ENCODE assay signal across 9 cellular contexts in the genomic region with DNA sequence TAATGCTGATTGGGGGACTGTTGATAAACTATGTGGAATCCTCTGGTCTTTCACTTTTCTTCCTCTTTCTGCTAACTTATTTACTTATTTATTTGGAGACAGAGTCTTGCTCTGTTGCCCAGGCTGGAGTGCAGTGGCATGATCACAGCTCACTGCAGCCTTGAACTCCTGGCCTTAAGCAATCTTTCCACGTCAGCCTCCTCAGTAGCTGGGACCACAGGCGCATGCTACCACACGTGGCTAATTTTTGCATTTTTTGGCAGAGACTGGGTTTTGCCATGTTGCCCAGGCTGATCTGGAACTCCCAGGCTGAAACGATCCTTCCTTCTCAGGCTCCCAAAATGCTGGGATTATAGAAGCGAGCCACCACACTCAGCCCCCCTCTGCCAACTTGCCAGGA.
"Had no signal": no experiment of that assay in that cellular context is flagged by ENCODE, and none has a peak within 500 bp of the region (broad histone marks: within the 10 kb centered on the region; RNA-seq: fewer than 3 reads in every experiment).

No MANE protein-coding gene starts in this region.

- H3K4me3 Mint-ChIP-seq: nephron; T-helper 1 cell treated with Interleukin-12 subunit alpha and Interleukin-12 subunit beta and Interleukin-4 antibody, amounts not matched to agents 30 μg/mL and 1 μg/mL, for 36 hours had no signal

- H3K9me3 ChIP-seq: esophagus squamous epithelium, sigmoid colon, SK-N-SH had no signal

- ATAC-seq: left colon had no signal

- H3K9me3 Mint-ChIP-seq: nephron; T-helper 1 cell treated with Interleukin-12 subunit alpha and Interleukin-12 subunit beta and Interleukin-4 antibody, amounts not matched to agents 30 μg/mL and 1 μg/mL, for 36 hours had no signal

- H3K4me1 ChIP-seq: esophagus squamous epithelium, sigmoid colon had no signal

- H3K27ac ChIP-seq: esophagus squamous epithelium, sigmoid colon had no signal

- H3K27ac Mint-ChIP-seq: nephron; T-helper 1 cell treated with Interleukin-12 subunit alpha and Interleukin-12 subunit beta and Interleukin-4 antibody, amounts not matched to agents 30 μg/mL and 1 μg/mL, for 36 hours had no signal

- H3K27me3 ChIP-seq: esophagus squamous epithelium, sigmoid colon had no signal

- DNase-seq: esophagus squamous epithelium; left colon; mammary epithelial cell; sigmoid colon; SK-N-SH; stimulated activated CD4-positive, alpha-beta T cell treated with anti-CD3 and anti-CD28 coated beads, Interleukin-12 subunit alpha, Interleukin-12 subunit beta, amount 100 ng/mL, for 4 hours; stimulated activated CD4-positive, alpha-beta T cell treated with anti-CD3 and anti-CD28 coated beads, Interleukin-2, amount 100 ng/mL, for 48 hours had no signal
